15 cellular contexts compared by ENCODE assay signal in genomic region chr6:12138377-12138776, GRCh38.
DNase-seq lines count a peak whose midpoint lies in the region; ATAC-seq and TF ChIP-seq lines count a peak whose summit lies in the region.
"Had no signal": no experiment of that assay in that cellular context is flagged by ENCODE, and none has a peak within 500 bp of the region (broad histone marks: within the 10 kb centered on the region; RNA-seq: fewer than 3 reads in every experiment).

No MANE protein-coding gene starts in this region.

- peak; percentile 100 for ATAC-seq in T-helper 17 cell
- peak; percentile 99 for ATAC-seq in naive thymus-derived CD4-positive, alpha-beta T cell
- ATAC-seq in HG03457 (IDR thresholded peaks at IDR 0.05; ENCODE audit: unreplicated experiment): no peak
- ATAC-seq: psoas muscle had no signal

- TF ChIP-seq CTCF in nephron progenitor cell (IDR thresholded peaks at IDR 0.05): no peak

- peaks cover 18% of the 10 kb centered on the region for H3K36me3 Mint-ChIP-seq in T-helper 17 cell (ENCODE audit: low read depth)
- peaks cover 41% of the 10 kb centered on the region for H3K36me3 Mint-ChIP-seq in activated naive CD4-positive, alpha-beta T cell treated with anti-CD3 and anti-CD28 coated beads, Interleukin-2, amount 10 ng/mL, durations not matched to agents 7 days and 5 days
- peaks cover 28 to 61% (median 51%) of the 10 kb centered on the region in 5 donors for H3K36me3 Mint-ChIP-seq in naive thymus-derived CD4-positive, alpha-beta T cell
- H3K36me3 Mint-ChIP-seq in nephron progenitor cell (ENCODE audit: low read depth): peaks cover 90% of the 10 kb centered on the region

- H3K4me3 Mint-ChIP-seq in T-helper 17 cell (peak overlapping the region; percentile 0), nephron progenitor cell (no peak overlapping the region)
- H3K4me3 Mint-ChIP-seq in activated naive CD4-positive, alpha-beta T cell treated with anti-CD3 and anti-CD28 coated beads, Interleukin-2, amount 10 ng/mL, durations not matched to agents 7 days and 5 days: no peak overlapping the region
- H3K4me3 Mint-ChIP-seq in naive thymus-derived CD4-positive, alpha-beta T cell: peak overlapping the region in 9 of 10 donors; percentile 2 to 79 (median 51)

- intact Hi-C loops in naive thymus-derived CD4-positive, alpha-beta T cell (cut with micrococcal nuclease): loop anchor here (1.0 to 2.0 kb wide), 4 partner anchors 8 to 127 kb away; no protein-coding TSS in a partner anchor

- POLR2A ChIA-PET in naive thymus-derived CD4-positive, alpha-beta T cell (lab: Charles Lee): interaction anchor here (1.1 to 1.7 kb wide), 3 partner anchors 11 to 427 kb away, joined by 3 to 5 read pairs (median 5); no protein-coding TSS in a partner anchor

- H3K27ac ChIP-seq in naive thymus-derived CD4-positive, alpha-beta T cell (ENCODE audit: low read depth, low read length): no peak overlapping the region
- H3K27ac ChIP-seq: BLaER1, psoas muscle, stomach had no signal

- no peaks in the 10 kb centered on the region for H3K9me3 ChIP-seq in T-helper 17 cell (ENCODE audit: control insufficient read depth, low read length, poor library complexity, severe bottlenecking)
- H3K9me3 ChIP-seq in naive thymus-derived CD4-positive, alpha-beta T cell (ENCODE audit: control insufficient read depth in 2 of 3, low read length in 3 of 3): no peaks in the 10 kb centered on the region
- H3K9me3 ChIP-seq: psoas muscle, stomach had no signal

- H3K4me3 ChIP-seq in naive thymus-derived CD4-positive, alpha-beta T cell (ENCODE audit: low read length): no peak overlapping the region
- H3K4me3 ChIP-seq: BLaER1, psoas muscle, stomach had no signal

- peaks cover 16% of the 10 kb centered on the region for H3K9me3 Mint-ChIP-seq in activated naive CD4-positive, alpha-beta T cell treated with anti-CD3 and anti-CD28 coated beads, Interleukin-2, amount 10 ng/mL, durations not matched to agents 7 days and 5 days
- peaks cover 0 to 18% (median 5%) of the 10 kb centered on the region in 11 donors for H3K9me3 Mint-ChIP-seq in naive thymus-derived CD4-positive, alpha-beta T cell
- peaks cover 63% of the 10 kb centered on the region for H3K9me3 Mint-ChIP-seq in nephron progenitor cell

- H3K4me1 ChIP-seq in naive thymus-derived CD4-positive, alpha-beta T cell (ENCODE audit: control insufficient read depth in 2 of 2, insufficient read depth in 2 of 2, low read length in 2 of 2): peaks cover 4 to 19% of the 10 kb centered on the region in 2 donors
- H3K4me1 ChIP-seq: BLaER1 had no signal

- CTCF ChIA-PET in activated naive CD4-positive, alpha-beta T cell treated with anti-CD3 and anti-CD28 coated beads, Interleukin-2, amount 10 ng/mL, durations not matched to agents 7 days and 5 days (lab: Charles Lee): interaction anchor here (1.4 kb wide), 1 partner anchor 19 kb away, joined by 4 read pairs; no protein-coding TSS in a partner anchor
- CTCF ChIA-PET in naive thymus-derived CD4-positive, alpha-beta T cell (lab: Charles Lee): no interaction called here

- H3K27ac Mint-ChIP-seq in T-helper 17 cell (peak overlapping the region; percentile 1), nephron progenitor cell (no peak overlapping the region)
- H3K27ac Mint-ChIP-seq in activated naive CD4-positive, alpha-beta T cell treated with anti-CD3 and anti-CD28 coated beads, Interleukin-2, amount 10 ng/mL, durations not matched to agents 7 days and 5 days: peak overlapping the region; percentile 71
- peak overlapping the region; percentile 12 to 90 (median 79) for H3K27ac Mint-ChIP-seq in naive thymus-derived CD4-positive, alpha-beta T cell

- H3K4me1 Mint-ChIP-seq in T-helper 17 cell (peaks cover 17% of the 10 kb centered on the region), nephron progenitor cell (no peaks in the 10 kb centered on the region)
- H3K4me1 Mint-ChIP-seq in activated naive CD4-positive, alpha-beta T cell treated with anti-CD3 and anti-CD28 coated beads, Interleukin-2, amount 10 ng/mL, durations not matched to agents 7 days and 5 days: peaks cover 21% of the 10 kb centered on the region
- H3K4me1 Mint-ChIP-seq in naive thymus-derived CD4-positive, alpha-beta T cell: peaks cover 19 to 44% (median 35%) of the 10 kb centered on the region in 7 donors

- DNase-seq in DMS53 (lab: John Stamatoyannopoulos, UW): peak; percentile 74
- peak in 1 of 3 donors; percentile 12 for DNase-seq in T-helper 17 cell
- DNase-seq in activated naive CD4-positive, alpha-beta T cell treated with anti-CD3 and anti-CD28 coated beads, Interleukin-2, amount 10 ng/mL, durations not matched to agents 7 days and 5 days: peak; percentile 77
- DNase-seq in naive thymus-derived CD4-positive, alpha-beta T cell: peak in 7 of 9 donors; percentile 54 to 80 (median 75)
- no peak for DNase-seq in mucosa of gallbladder (ENCODE audit: low spot score)
- DNase-seq in nephron progenitor cell: no peak
- DNase-seq in NCI-H1417 (lab: John Stamatoyannopoulos, UW): no peak
- DNase-seq: aorta, foreskin melanocyte, mesendoderm, MV-4-11, psoas muscle, stomach had no signal

- H3K36me3 ChIP-seq in naive thymus-derived CD4-positive, alpha-beta T cell (ENCODE audit: control insufficient read depth in 2 of 3, insufficient read depth in 3 of 3, low read length in 3 of 3): peaks cover 0 to 11% (median 6%) of the 10 kb centered on the region in 3 experiments

- H3K27me3 Mint-ChIP-seq in T-helper 17 cell: no peaks in the 10 kb centered on the region
- no peaks in the 10 kb centered on the region for H3K27me3 Mint-ChIP-seq in activated naive CD4-positive, alpha-beta T cell treated with anti-CD3 and anti-CD28 coated beads, Interleukin-2, amount 10 ng/mL, durations not matched to agents 7 days and 5 days
- no peaks in the 10 kb centered on the region for H3K27me3 Mint-ChIP-seq in naive thymus-derived CD4-positive, alpha-beta T cell
- no peaks in the 10 kb centered on the region for H3K27me3 Mint-ChIP-seq in nephron progenitor cell (ENCODE audit: low read depth, poor library complexity)

- no peaks in the 10 kb centered on the region for H3K27me3 ChIP-seq in naive thymus-derived CD4-positive, alpha-beta T cell (ENCODE audit: control insufficient read depth in 2 of 2, insufficient read depth in 2 of 2, low read length in 2 of 2)
- H3K27me3 ChIP-seq: BLaER1, stomach had no signal

Comparison
In these comparisons a context has a peak if more than half of its experiments do, and no peak if none do; other contexts are left out.
1. DNase-seq: peak in DMS53 (single experiment), activated naive CD4-positive, alpha-beta T cell treated with anti-CD3 and anti-CD28 coated beads, Interleukin-2, amount 10 ng/mL, durations not matched to agents 7 days and 5 days (single experiment) and naive thymus-derived CD4-positive, alpha-beta T cell (7 of 9); none in mucosa of gallbladder (single experiment), nephron progenitor cell (single experiment) and NCI-H1417 (0 of 3).
2. H3K4me3 Mint-ChIP-seq: peak in T-helper 17 cell (single experiment) and naive thymus-derived CD4-positive, alpha-beta T cell (9 of 10); none in activated naive CD4-positive, alpha-beta T cell treated with anti-CD3 and anti-CD28 coated beads, Interleukin-2, amount 10 ng/mL, durations not matched to agents 7 days and 5 days (single experiment) and nephron progenitor cell (single experiment).